In genomic region chr10:88651131-88651541, GRCh38 we compare ENCODE assay signal across 14 cellular contexts. TPM values are rescaled to one million over a fixed set of nuclear protein-coding genes. Genes with fewer than 3 reads are reported as not detected.
DNase-seq lines count a peak whose midpoint lies in the region; ATAC-seq and TF ChIP-seq lines count a peak whose summit lies in the region.
"Had no signal": no experiment of that assay in that cellular context is flagged by ENCODE, and none has a peak within 500 bp of the region (broad histone marks: within the 10 kb centered on the region; RNA-seq: fewer than 3 reads in every experiment).

No MANE protein-coding gene starts in this region.

- no peak overlapping the region for H3K4me3 Mint-ChIP-seq in osteocyte (ENCODE audit: unreplicated experiment)

- no peaks in the 10 kb centered on the region for H3K9me3 Mint-ChIP-seq in osteocyte (ENCODE audit: unreplicated experiment)

- no peaks in the 10 kb centered on the region for H3K27me3 Mint-ChIP-seq in osteocyte (ENCODE audit: unreplicated experiment)

- TF ChIP-seq CTCF in osteocyte (IDR thresholded peaks at IDR 0.05): no peak

- ATAC-seq in GM19463 (IDR thresholded peaks at IDR 0.05; ENCODE audit: unreplicated experiment): no peak
- no peak for ATAC-seq in GM18498 (IDR thresholded peaks at IDR 0.05; ENCODE audit: unreplicated experiment)
- ATAC-seq: PC-3 had no signal

- H3K36me3 Mint-ChIP-seq in osteocyte (ENCODE audit: unreplicated experiment): no peaks in the 10 kb centered on the region

- H3K27ac Mint-ChIP-seq in osteocyte (ENCODE audit: unreplicated experiment): peak overlapping the region; percentile 45

- peaks cover 20% of the 10 kb centered on the region for H3K4me1 Mint-ChIP-seq in osteocyte (ENCODE audit: unreplicated experiment)

- DNase-seq in ELR (ENCODE audit: low read depth): peak; percentile 94
- peak; percentile 77 for DNase-seq in RPMI7951 (ENCODE audit: low read depth)
- DNase-seq in erythroblast (lab: John Stamatoyannopoulos, UW): peak; percentile 6 to 15
- DNase-seq in osteocyte (ENCODE audit: extremely low spot score, unreplicated experiment): no peak
- DNase-seq in medulla oblongata (ENCODE audit: extremely low spot score): no peak
- no peak for DNase-seq in NCI-H2227 (lab: John Stamatoyannopoulos, UW; ENCODE audit: unreplicated experiment)
- DNase-seq: caudate nucleus, NCI-H2081 treated with DMSO at 0.1 percent for 48 hours, PC-3, tibial artery had no signal

- no peak for TF ChIP-seq POLR2A in erythroblast (IDR thresholded peaks at IDR 0.05; ENCODE audit: low read length)

RNA-seq across cellular contexts. Expression of gene LIPF, which starts 13.1 kb away (rescaled TPM):
- total RNA-seq in RPMI7951 (2014; rRNA removed; shearing (Covaris generic)): not detected in 2 replicates
- not detected in 2 replicates for total RNA-seq in osteocyte
- total RNA-seq: lung microvascular endothelial cell, PC-3, right atrium auricular region had no signal

RNA-seq across cellular contexts. Expression of gene LIPK, which starts 54.9 kb away (rescaled TPM):
- not detected in 2 replicates for total RNA-seq in RPMI7951 (2014; rRNA removed; shearing (Covaris generic))
- total RNA-seq in osteocyte: not detected in 2 replicates
- total RNA-seq: lung microvascular endothelial cell, PC-3, right atrium auricular region had no signal

Comparison
In these comparisons a context has a peak if more than half of its experiments do, and no peak if none do; other contexts are left out.
1. DNase-seq: peak in ELR (single experiment), RPMI7951 (single experiment) and erythroblast (2 of 2); none in osteocyte (single experiment), medulla oblongata (single experiment) and NCI-H2227 (single experiment).